In the genomic region with DNA sequence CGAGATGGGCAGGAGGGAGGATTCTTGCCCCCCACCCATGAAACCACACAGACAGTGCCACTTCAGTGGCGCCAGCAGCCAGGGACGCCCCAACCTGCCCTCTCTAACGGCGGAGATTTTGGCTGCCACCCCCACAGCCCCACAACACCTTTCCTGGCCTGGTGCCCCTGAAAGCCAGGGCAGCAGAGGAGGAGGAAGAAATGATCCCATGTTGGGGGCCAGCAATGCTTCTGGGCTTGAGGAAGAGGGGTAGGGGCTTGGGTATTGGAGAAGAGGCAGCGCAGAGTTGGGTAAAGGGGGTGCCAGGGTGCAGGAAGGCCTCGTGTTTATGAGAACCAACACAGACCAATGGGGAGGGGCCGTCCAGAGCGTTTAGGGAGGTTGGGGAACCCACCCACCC, we compare ENCODE assay signal across 1 cellular context.
TF ChIP-seq lines count a peak whose summit lies in the region.

No MANE protein-coding gene starts in this region.

TF ChIP-seq in SK-N-SH, 30 proteins besides CTCF, POLR2A, EP300 and RAD21 (continued from another document):
- TF ChIP-seq, protein P1, sequence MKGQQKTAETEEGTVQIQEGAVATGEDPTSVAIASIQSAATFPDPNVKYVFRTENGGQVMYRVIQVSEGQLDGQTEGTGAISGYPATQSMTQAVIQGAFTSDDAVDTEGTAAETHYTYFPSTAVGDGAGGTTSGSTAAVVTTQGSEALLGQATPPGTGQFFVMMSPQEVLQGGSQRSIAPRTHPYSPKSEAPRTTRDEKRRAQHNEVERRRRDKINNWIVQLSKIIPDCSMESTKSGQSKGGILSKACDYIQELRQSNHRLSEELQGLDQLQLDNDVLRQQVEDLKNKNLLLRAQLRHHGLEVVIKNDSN (IDR thresholded peaks at IDR 0.05; ENCODE audit: borderline replicate concordance, low read depth): no peak
- TF ChIP-seq POLR2AphosphoS5 (IDR thresholded peaks at IDR 0.05; ENCODE audit: low read depth, low read length) (no peak), FOXM1 (IDR thresholded peaks at IDR 0.05; ENCODE audit: low read depth) (no peak), TAF1 (IDR thresholded peaks at IDR 0.05; ENCODE audit: borderline replicate concordance, low read depth, low read length) (no peak), SIN3A (IDR thresholded peaks at IDR 0.05; ENCODE audit: borderline replicate concordance, low read depth, low read length) (no peak), FOSL2 (IDR thresholded peaks at IDR 0.05; ENCODE audit: borderline replicate concordance, low read depth) (no peak), YY1 (IDR thresholded peaks at IDR 0.05; ENCODE audit: low read depth) (no peak), TEAD4 (IDR thresholded peaks at IDR 0.05; ENCODE audit: borderline replicate concordance, insufficient read depth) (no peak), REST (IDR thresholded peaks at IDR 0.05; ENCODE audit: low read depth, low read length) (no peak), ELF1 (IDR thresholded peaks at IDR 0.05) (no peak), GABPA (IDR thresholded peaks at IDR 0.05; ENCODE audit: low read depth) (no peak), RCOR1 (IDR thresholded peaks at IDR 0.05; ENCODE audit: low read length) (no peak), MEF2A (IDR thresholded peaks at IDR 0.05; ENCODE audit: borderline replicate concordance, low read depth) (no peak), JUND (IDR thresholded peaks at IDR 0.05) (no peak)
- TF ChIP-seq, protein P2, sequence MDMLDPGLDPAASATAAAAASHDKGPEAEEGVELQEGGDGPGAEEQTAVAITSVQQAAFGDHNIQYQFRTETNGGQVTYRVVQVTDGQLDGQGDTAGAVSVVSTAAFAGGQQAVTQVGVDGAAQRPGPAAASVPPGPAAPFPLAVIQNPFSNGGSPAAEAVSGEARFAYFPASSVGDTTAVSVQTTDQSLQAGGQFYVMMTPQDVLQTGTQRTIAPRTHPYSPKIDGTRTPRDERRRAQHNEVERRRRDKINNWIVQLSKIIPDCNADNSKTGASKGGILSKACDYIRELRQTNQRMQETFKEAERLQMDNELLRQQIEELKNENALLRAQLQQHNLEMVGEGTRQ (IDR thresholded peaks at IDR 0.05; ENCODE audit: borderline replicate concordance, low read depth, low read length): no peak
- TF ChIP-seq, protein P3, sequence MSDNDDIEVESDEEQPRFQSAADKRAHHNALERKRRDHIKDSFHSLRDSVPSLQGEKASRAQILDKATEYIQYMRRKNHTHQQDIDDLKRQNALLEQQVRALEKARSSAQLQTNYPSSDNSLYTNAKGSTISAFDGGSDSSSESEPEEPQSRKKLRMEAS (IDR thresholded peaks at IDR 0.05; ENCODE audit: low read depth): no peak
